Comparison of ENCODE assay signal across 18 cellular contexts in the genomic region with DNA sequence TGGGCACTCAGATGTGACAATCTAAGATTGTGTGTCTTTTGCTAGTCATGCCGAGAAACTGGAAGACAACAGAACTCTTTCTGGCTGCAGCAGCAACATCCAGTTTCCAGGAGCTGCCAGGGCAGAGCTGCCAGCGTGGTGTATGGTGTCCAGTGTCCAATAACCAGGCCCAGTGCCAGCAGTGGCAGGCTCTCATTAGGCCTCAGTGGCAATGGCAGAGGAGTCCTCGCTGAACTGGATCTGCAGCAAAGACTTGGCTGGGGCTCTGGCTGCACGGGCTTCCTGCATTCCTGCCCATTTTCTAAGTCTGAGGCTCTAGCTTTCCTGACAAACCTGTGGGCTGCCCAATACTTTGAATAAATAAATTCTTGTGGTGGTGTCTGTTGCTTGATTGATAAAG. TPM values are rescaled to one million over a fixed set of nuclear protein-coding genes. Genes with fewer than 3 reads are reported as not detected.
DNase-seq lines count a peak whose midpoint lies in the region; ATAC-seq, FAIRE-seq and TF ChIP-seq lines count a peak whose summit lies in the region.
"Had no signal": no experiment of that assay in that cellular context is flagged by ENCODE, and none has a peak within 500 bp of the region (broad histone marks: within the 10 kb centered on the region; RNA-seq: fewer than 3 reads in every experiment).

No MANE protein-coding gene starts in this region.

- H3K4me2 ChIP-seq in PC-9, result peak overlapping the region; percentile 12; the same call in 1 of the 2 replicates

- TF ChIP-seq EP300 in transverse colon (IDR thresholded peaks at IDR 0.05; ENCODE audit: low read depth), result no peak

- H3K9me3 ChIP-seq in PC-9 (ENCODE audit: insufficient read depth, low read depth) (no peaks in the 10 kb centered on the region), psoas muscle (no peaks in the 10 kb centered on the region), transverse colon (no peaks in the 10 kb centered on the region), SJCRH30 (replicated peaks) (no peaks in the 10 kb centered on the region)
- H3K9me3 ChIP-seq: spleen had no signal

- no peaks in the 10 kb centered on the region for H3K79me2 ChIP-seq in PC-9 (ENCODE audit: low read depth)

- H4K20me1 ChIP-seq in PC-9 (ENCODE audit: insufficient read depth), result no peaks in the 10 kb centered on the region

- POLR2A ChIA-PET in PC-9 (lab: Charles Lee; ENCODE audit: unreplicated experiment), result interaction anchor here (0.7 to 1.0 kb wide), 3 partner anchors 11 to 26 kb away, joined by 4 to 11 read pairs (median 5); a partner anchor contains a TSS

- no TSS peak for BruUV-seq in PC-9 (replicated peaks; lab: Mats Ljungman, UMichigan)

- ATAC-seq in left ventricle myocardium superior (peak; percentile 99), psoas muscle (peak; percentile 97 to 99 (median 98)), HG03196 (IDR thresholded peaks at IDR 0.05; ENCODE audit: unreplicated experiment) (no peak)

- intact Hi-C loops in PC-9 (cut with micrococcal nuclease; ENCODE audit: unreplicated experiment) (loop anchor here (1.0 kb wide), 1 partner anchor 25 kb away; no protein-coding TSS in a partner anchor), left ventricle myocardium superior (cut with micrococcal nuclease) (no loop called here), psoas muscle (cut with DNase I) (no loop called here), transverse colon (cut with DNase I; ENCODE audit: low total_unique reads) (loop anchor here (1.0 kb wide), 1 partner anchor 24 kb away; no protein-coding TSS in a partner anchor)

- no peak for TF ChIP-seq POLR2A in transverse colon (IDR thresholded peaks at IDR 0.05)

- WGBS in psoas muscle, 3 donors, result 25 to 39% (median 29%) methylated on average over 4 of the region's 4 CpGs
- WGBS in transverse colon (ENCODE audit: low coverage in 1 of 2), 2 donors, result 46 to 71% methylated on average over 3 to 4 of the region's 4 CpGs

- H3K4me3 ChIP-seq in PC-9, result no peak overlapping the region
- H3K4me3 ChIP-seq in psoas muscle, result peak overlapping the region; percentile 24
- no peak overlapping the region for H3K4me3 ChIP-seq in transverse colon
- H3K4me3 ChIP-seq in SJCRH30, result no peak overlapping the region
- H3K4me3 ChIP-seq: spleen had no signal

- no peaks in the 10 kb centered on the region for H3F3A ChIP-seq in PC-9 (ENCODE audit: insufficient read depth, low read depth)

- TF ChIP-seq CTCF in PC-9 (conservative IDR thresholded peaks at IDR 0.05) (no peak), psoas muscle (IDR thresholded peaks at IDR 0.05) (no peak), D721Med (IDR thresholded peaks at IDR 0.05; ENCODE audit: insufficient read depth, missing control alignments) (no peak), transverse colon (IDR thresholded peaks at IDR 0.05) (no peak)

- no peak overlapping the region for H2AFZ ChIP-seq in PC-9

- FAIRE-seq in HTR-8/SVneo (lab: Jason Lieb, UNC) (peak; percentile 95), D721Med (lab: Jason Lieb, UNC) (no peak)
- FAIRE-seq: astrocyte, endothelial cell of umbilical vein had no signal

- peaks cover 8% of the 10 kb centered on the region; the same call in 1 of the 2 replicates for H3K4me1 ChIP-seq in PC-9 (replicated peaks; ENCODE audit: insufficient read depth)
- H3K4me1 ChIP-seq in psoas muscle, result peaks cover 18% of the 10 kb centered on the region
- peaks cover 0 to 3% (median 0%) of the 10 kb centered on the region in 4 donors for H3K4me1 ChIP-seq in transverse colon
- no peaks in the 10 kb centered on the region for H3K4me1 ChIP-seq in SJCRH30

- H3K27ac ChIP-seq in PC-9, result no peak overlapping the region
- peak overlapping the region; percentile 75 for H3K27ac ChIP-seq in psoas muscle
- no peak overlapping the region for H3K27ac ChIP-seq in transverse colon
- H3K27ac ChIP-seq in SJCRH30, result no peak overlapping the region
- H3K27ac ChIP-seq: spleen had no signal

- H3K9me2 ChIP-seq in PC-9 (ENCODE audit: insufficient read depth), result no peaks in the 10 kb centered on the region

- DNase-seq in HTR-8/SVneo (ENCODE audit: insufficient read length, low spot score), result no peak
- DNase-seq in PC-9, result peak; percentile 80 to 92
- DNase-seq in left ventricle myocardium superior, result peak; percentile 88
- DNase-seq in psoas muscle, result peak; percentile 78 to 94
- no peak for DNase-seq in D721Med (ENCODE audit: insufficient read length, low spot score)
- DNase-seq in transverse colon, result no peak
- DNase-seq in SJCRH30, result no peak
- DNase-seq: activated B cell treated with CpG ODN at 0.5 μM for 24 hours; CD4-positive, alpha-beta memory T cell; HCEC 1CT; IMR-90; naive B cell; SHP77 treated with DMSO at 0.1 percent for 48 hours; spleen; stimulated activated CD8-positive, alpha-beta memory T cell treated with anti-CD3 and anti-CD28 coated beads, Interleukin-4, amount 100 ng/mL, for 48 hours had no signal

- H3K27me3 ChIP-seq in PC-9 (ENCODE audit: insufficient read depth, low read depth) (no peaks in the 10 kb centered on the region), psoas muscle (ENCODE audit: insufficient read depth in 3 of 3, low read length in 2 of 3) (no peaks in the 10 kb centered on the region), transverse colon (no peaks in the 10 kb centered on the region), SJCRH30 (no peaks in the 10 kb centered on the region)
- H3K27me3 ChIP-seq: spleen had no signal

- CTCF ChIA-PET in PC-9 (lab: Charles Lee), result no interaction called here

- in situ Hi-C loops in transverse colon (cut with MboI; ENCODE audit: low pct_ligation_motif_present in 1 of 4, low pct_unique_long_range_greater_than_20kb in 1 of 4, low sequenced_read_pairs in 3 of 4), result no loop called here

- H3K36me3 ChIP-seq in PC-9 (ENCODE audit: low read depth) (no peaks in the 10 kb centered on the region), psoas muscle (ENCODE audit: insufficient read depth in 1 of 2, low read depth in 1 of 2) (no peaks in the 10 kb centered on the region), transverse colon (no peaks in the 10 kb centered on the region), SJCRH30 (no peaks in the 10 kb centered on the region)
- H3K36me3 ChIP-seq: spleen had no signal

RNA-seq across cellular contexts. Expression of a gene that starts 26.2 kb away (rescaled TPM):
- total RNA-seq in PC-9 (2021) (60.9 and 62.2 TPM in 2 replicates), left ventricle myocardium superior (117 TPM), psoas muscle (100 to 1,000 TPM; 123 to 154 (median 131) TPM), transverse colon (100 to 1,000 TPM in 2 of 4 donors, 10 to 100 TPM in 2; 64.0 to 146 (median 93.2) TPM)
- 100 to 1,000 TPM in 1 of 3 donors, 10 to 100 TPM in 2; 54.0 to 174 (median 54.2) TPM for polyA plus RNA-seq in psoas muscle
- total RNA-seq in SJCRH30 (2014; rRNA removed; shearing (Covaris generic)), result 25.3 and 31.2 TPM in 2 replicates

RNA-seq across cellular contexts. Expression of a gene that starts 57.6 kb away (rescaled TPM):
- total RNA-seq in PC-9 (2021) (55.1 and 81.0 TPM in 2 replicates), left ventricle myocardium superior (34.2 TPM), psoas muscle (100 to 1,000 TPM; 239 to 605 (median 497) TPM), transverse colon (100 to 1,000 TPM in 2 of 4 donors, 10 to 100 TPM in 2; 22.4 to 154 (median 82.8) TPM)
- polyA plus RNA-seq in psoas muscle, result 100 to 1,000 TPM; 374 to 743 (median 492) TPM
- 18.4 and 24.8 TPM in 2 replicates for total RNA-seq in SJCRH30 (2014; rRNA removed; shearing (Covaris generic))

Comparison
In these comparisons a context has a peak if more than half of its experiments do, and no peak if none do; other contexts are left out.
1. DNase-seq: peak in PC-9 (2 of 2), left ventricle myocardium superior (single experiment) and psoas muscle (2 of 2); none in HTR-8/SVneo (single experiment), D721Med (single experiment), transverse colon (single experiment) and SJCRH30 (0 of 2).
2. intact Hi-C loops: an anchor here in PC-9 (1.0 kb wide) and transverse colon (1.0 kb wide); none called in left ventricle myocardium superior and psoas muscle.